24 cellular contexts compared by ENCODE assay signal in the genomic region with DNA sequence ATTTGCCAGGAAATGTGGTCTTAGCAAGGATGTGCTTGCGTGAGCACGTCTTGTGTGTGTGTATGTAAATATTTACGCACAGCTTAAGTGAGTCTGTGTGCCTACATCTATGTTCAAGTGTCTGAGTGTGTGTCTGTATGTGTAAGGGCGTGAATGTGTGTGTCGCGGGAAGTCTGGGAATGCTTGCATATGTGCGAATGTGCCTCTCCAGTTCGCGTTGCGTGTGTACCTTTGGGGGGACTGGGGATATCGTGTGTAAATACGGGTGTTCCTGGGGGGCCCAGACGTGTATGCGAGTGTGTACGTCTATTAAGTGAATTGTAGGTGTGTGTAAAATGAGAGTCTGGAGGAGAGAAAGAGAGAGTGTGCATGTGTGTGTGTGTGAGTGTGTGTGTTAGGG.
"Had no signal": no experiment of that assay in that cellular context is flagged by ENCODE, and none has a peak within 500 bp of the region (broad histone marks: within the 10 kb centered on the region; RNA-seq: fewer than 3 reads in every experiment).

No MANE protein-coding gene starts in this region.

- H3K9me3 ChIP-seq: body of pancreas, Peyer's patch, SJCRH30 had no signal

- H3K9me3 Mint-ChIP-seq: activated CD8-positive, alpha-beta T cell treated with anti-CD3 and anti-CD28 coated beads for 36 hours; activated naive CD4-positive, alpha-beta T cell treated with anti-CD3 and anti-CD28 coated beads, Interleukin-2, amount 50 U/mL, for 24 hours; activated T-cell treated with anti-CD3 and anti-CD28 coated beads, Interleukin-2, amount 50 U/mL, for 72 hours; activated T-helper 2 cell treated with anti-CD3 and anti-CD28 coated beads, Interferon-gamma antibody, Interleukin-2, Interleukin-4, amounts not matched to agents 10 μg/mL and 5 μg/mL and 100 μg/mL, durations not matched to agents 14 hours and 24 hours and 36 hours had no signal

- DNase-seq: activated CD4-positive, alpha-beta T cell treated with anti-CD3 and anti-CD28 coated beads for 4 hours; activated CD8-positive, alpha-beta memory T cell treated with anti-CD3 and anti-CD28 coated beads, Interleukin-2, amount 50 U/mL, for 4 hours; activated CD8-positive, alpha-beta T cell treated with anti-CD3 and anti-CD28 coated beads for 36 hours; activated T-cell treated with anti-CD3 and anti-CD28 coated beads, Interleukin-2, amount 50 U/mL, for 72 hours; body of pancreas; KBM-7; NCI-H1048; NCI-H1417; NCI-H1930; NCI-H2171 treated with DMSO at 0.1 percent for 48 hours; NCI-H226; NCI-H69; NK-92 treated with Interleukin-12 subunit alpha and Interleukin-12 subunit beta, amount 100 ng/mL, for 24 hours; OCI-M1; Right ventricle myocardium superior; SJCRH30; SW 1271 had no signal

- H3K4me3 Mint-ChIP-seq: activated CD8-positive, alpha-beta T cell treated with anti-CD3 and anti-CD28 coated beads for 36 hours; activated naive CD4-positive, alpha-beta T cell treated with anti-CD3 and anti-CD28 coated beads, Interleukin-2, amount 50 U/mL, for 24 hours; activated T-cell treated with anti-CD3 and anti-CD28 coated beads, Interleukin-2, amount 50 U/mL, for 72 hours had no signal

- H3K4me1 Mint-ChIP-seq: activated naive CD4-positive, alpha-beta T cell treated with anti-CD3 and anti-CD28 coated beads, Interleukin-2, amount 50 U/mL, for 24 hours had no signal

- H3K27me3 ChIP-seq: ascending aorta, body of pancreas, cardiac muscle cell, Peyer's patch, SJCRH30 had no signal

- H3K36me3 Mint-ChIP-seq: activated naive CD4-positive, alpha-beta T cell treated with anti-CD3 and anti-CD28 coated beads, Interleukin-2, amount 50 U/mL, for 24 hours had no signal

- H3K36me3 ChIP-seq: ascending aorta, cardiac muscle cell, Peyer's patch, SJCRH30 had no signal

- H3K4me3 ChIP-seq: ascending aorta, body of pancreas, cardiac muscle cell, Peyer's patch, SJCRH30 had no signal

- H3K27ac Mint-ChIP-seq: activated CD8-positive, alpha-beta T cell treated with anti-CD3 and anti-CD28 coated beads for 36 hours; activated naive CD4-positive, alpha-beta T cell treated with anti-CD3 and anti-CD28 coated beads, Interleukin-2, amount 50 U/mL, for 24 hours; activated T-cell treated with anti-CD3 and anti-CD28 coated beads, Interleukin-2, amount 50 U/mL, for 72 hours; activated T-helper 2 cell treated with anti-CD3 and anti-CD28 coated beads, Interferon-gamma antibody, Interleukin-2, Interleukin-4, amounts not matched to agents 10 μg/mL and 5 μg/mL and 100 μg/mL, durations not matched to agents 14 hours and 24 hours and 36 hours had no signal

- H3K27me3 Mint-ChIP-seq: activated naive CD4-positive, alpha-beta T cell treated with anti-CD3 and anti-CD28 coated beads, Interleukin-2, amount 50 U/mL, for 24 hours had no signal

- ATAC-seq: activated CD4-positive, CD25-positive, alpha-beta regulatory T cell treated with anti-CD3 and anti-CD28 coated beads, Interleukin-2, amount 50 U/mL, for 24 hours; activated CD8-positive, alpha-beta T cell treated with anti-CD3 and anti-CD28 coated beads for 36 hours; activated T-cell treated with anti-CD3 and anti-CD28 coated beads, Interleukin-2, amount 50 U/mL, for 72 hours; body of pancreas; SK-N-SH treated with all-trans-retinoic acid at 6 μM for 48 hours had no signal

- H3K4me1 ChIP-seq: body of pancreas, Peyer's patch had no signal

- H3K27ac ChIP-seq: body of pancreas, cardiac muscle cell, Peyer's patch, SJCRH30 had no signal
